Comparison of ENCODE assay signal across 9 cellular contexts in genomic region chr16:86509759-86510464, GRCh38. TPM values are rescaled to one million over a fixed set of nuclear protein-coding genes. Genes with fewer than 3 reads are reported as not detected.
A peak's percentile ranks its signal among the peaks of the same experiment; 100 is the strongest.
DNase-seq lines count a peak whose midpoint lies in the region; ATAC-seq, FAIRE-seq and TF ChIP-seq lines count a peak whose summit lies in the region.
"Had no signal": no experiment of that assay in that cellular context is flagged by ENCODE, and none has a peak within 500 bp of the region (broad histone marks: within the 10 kb centered on the region; RNA-seq: fewer than 3 reads in every experiment).

No MANE protein-coding gene starts in this region.

- WGBS in GM12878 (ENCODE audit: insufficient coverage, insufficient replicate concordance, low lambda C conversion rate, missing lambda C conversion rate) = 13% methylated on average over 33 of the region's 84 CpGs

- peak; percentile 65 for ATAC-seq in GM12878

- TF ChIP-seq CTCF in GM12878 (IDR thresholded peaks at IDR 0.05 in 2 of 3, conservative IDR thresholded peaks at IDR 0.05 in 1 of 3; ENCODE audit: control insufficient read depth in 2 of 3, extremely low read depth in 1 of 3, insufficient read depth in 1 of 3, low read depth in 3 of 3, low read length in 3 of 3) = no peak
- no peak for TF ChIP-seq CTCF in type B pancreatic cell (conservative IDR thresholded peaks at IDR 0.05)

- SMC1A ChIA-PET in GM12878 (lab: Charles Lee; ENCODE audit: uncharacterized antibody, unreplicated experiment) = no interaction called here

- H4K20me1 ChIP-seq in GM12878 (ENCODE audit: control insufficient read depth, insufficient read depth) = no peaks in the 10 kb centered on the region; the same call in 1 of the 2 replicates

- H3K4me3 Mint-ChIP-seq in activated naive CD8-positive, alpha-beta T cell = peak overlapping the region; percentile 86
- H3K4me3 Mint-ChIP-seq in activated naive CD8-positive, alpha-beta T cell treated with anti-CD3 and anti-CD28 coated beads for 36 hours = no peak overlapping the region
- peak overlapping the region; percentile 90 for H3K4me3 Mint-ChIP-seq in type B pancreatic cell

- peaks cover 28 to 32% of the 10 kb centered on the region in 2 experiments for H3K27me3 ChIP-seq in GM12878 (replicated peaks in 1 of 2; ENCODE audit: control insufficient read depth in 2 of 2, insufficient read depth in 2 of 2, low read length in 1 of 2)

- TF ChIP-seq POLR2A in GM12878 (IDR thresholded peaks at IDR 0.05; ENCODE audit: low read depth, low read length) = no peak

- no peak for TF ChIP-seq EP300 in GM12878 (IDR thresholded peaks at IDR 0.05; ENCODE audit: borderline replicate concordance in 1 of 2, control insufficient read depth in 1 of 2, low read depth in 2 of 2, low read length in 2 of 2)

- RAD21 ChIA-PET in GM12878 (lab: Charles Lee; ENCODE audit: unreplicated experiment) = no interaction called here

- H3K36me3 ChIP-seq in GM12878 (ENCODE audit: control insufficient read depth in 2 of 2, insufficient read depth in 2 of 2, low read length in 1 of 2) = no peaks in the 10 kb centered on the region

- H3K4me1 ChIP-seq in GM12878 (ENCODE audit: control insufficient read depth, insufficient read depth, low read length) = no peaks in the 10 kb centered on the region; the same call in 1 of the 2 replicates

- no peaks in the 10 kb centered on the region for H3K79me2 ChIP-seq in GM12878 (ENCODE audit: control insufficient read depth, insufficient read depth, low read length)

- in situ Hi-C loops in GM12878 (cut with MboI) = loop anchor here (10.0 kb wide), 1 partner anchor 465 kb away; no protein-coding TSS in a partner anchor

- no peak for FAIRE-seq in GM12878 (lab: Jason Lieb, UNC)
- FAIRE-seq: GM18507 had no signal

- no peaks in the 10 kb centered on the region for H3K9me3 Mint-ChIP-seq in activated naive CD8-positive, alpha-beta T cell (ENCODE audit: low read depth)
- no peaks in the 10 kb centered on the region for H3K9me3 Mint-ChIP-seq in activated naive CD8-positive, alpha-beta T cell treated with anti-CD3 and anti-CD28 coated beads for 36 hours
- H3K9me3 Mint-ChIP-seq in type B pancreatic cell = no peaks in the 10 kb centered on the region

- peaks cover 33% of the 10 kb centered on the region for H3K4me1 Mint-ChIP-seq in activated naive CD8-positive, alpha-beta T cell (ENCODE audit: low read depth)
- H3K4me1 Mint-ChIP-seq in activated naive CD8-positive, alpha-beta T cell treated with anti-CD3 and anti-CD28 coated beads for 36 hours = peaks cover 26% of the 10 kb centered on the region
- H3K4me1 Mint-ChIP-seq in type B pancreatic cell (ENCODE audit: unreplicated experiment) = peaks cover 23% of the 10 kb centered on the region

- TF ChIP-seq RAD21 in GM12878 (IDR thresholded peaks at IDR 0.05; ENCODE audit: insufficient read depth, low read depth, low read length) = no peak

- peak overlapping the region; percentile 55 for H2AFZ ChIP-seq in GM12878 (ENCODE audit: control insufficient read depth, low read depth, low read length)

- no peaks in the 10 kb centered on the region for H3K9me3 ChIP-seq in GM12878 (replicated peaks; ENCODE audit: control insufficient read depth, insufficient read depth, low read length)

- BruUV-seq in GM12878 (replicated peaks; lab: Mats Ljungman, UMichigan) = no TSS peak

- peak overlapping the region; percentile 27; the same call in 1 of the 2 replicates for H3K4me3 ChIP-seq in GM12878

- no peak overlapping the region for H3K9ac ChIP-seq in GM12878 (ENCODE audit: control insufficient read depth, insufficient read depth, low read length)

- no peak for DNase-seq in activated naive CD8-positive, alpha-beta T cell treated with anti-CD3 and anti-CD28 coated beads for 36 hours
- no peak for DNase-seq in GM12878 (ENCODE audit: low read depth, low spot score)
- peak; percentile 77 for DNase-seq in left kidney (ENCODE audit: low read depth, low spot score)
- DNase-seq in type B pancreatic cell (ENCODE audit: extremely low spot score, unreplicated experiment) = no peak
- DNase-seq in RPMI8226 = no peak
- DNase-seq in cerebellar nuclear complex (lab: John Stamatoyannopoulos, UW) = no peak
- no peak for DNase-seq in DMS153 treated with DMSO at 0.1 percent for 48 hours (lab: John Stamatoyannopoulos, UW; ENCODE audit: unreplicated experiment)

- peaks cover 48% of the 10 kb centered on the region for H3K27me3 Mint-ChIP-seq in activated naive CD8-positive, alpha-beta T cell
- peaks cover 81% of the 10 kb centered on the region for H3K27me3 Mint-ChIP-seq in activated naive CD8-positive, alpha-beta T cell treated with anti-CD3 and anti-CD28 coated beads for 36 hours
- H3K27me3 Mint-ChIP-seq in type B pancreatic cell = peaks cover 76% of the 10 kb centered on the region

- intact Hi-C loops in GM12878 (cut with micrococcal nuclease; ENCODE audit: unreplicated experiment) = loop anchor here (10.0 kb wide), 1 partner anchor 465 kb away; no protein-coding TSS in a partner anchor

- H3K4me2 ChIP-seq in GM12878 (ENCODE audit: control insufficient read depth, insufficient read depth) = peak overlapping the region; percentile 82

- H3K36me3 Mint-ChIP-seq in activated naive CD8-positive, alpha-beta T cell = no peaks in the 10 kb centered on the region
- peaks cover 2% of the 10 kb centered on the region for H3K36me3 Mint-ChIP-seq in activated naive CD8-positive, alpha-beta T cell treated with anti-CD3 and anti-CD28 coated beads for 36 hours
- H3K36me3 Mint-ChIP-seq in type B pancreatic cell = peaks cover 4% of the 10 kb centered on the region

- no peak overlapping the region for H3K27ac ChIP-seq in GM12878 (ENCODE audit: control insufficient read depth, insufficient read depth)

- CTCF ChIA-PET in GM12878 (lab: Yijun Ruan, JAX) = no interaction called here

- no peak overlapping the region for H3K27ac Mint-ChIP-seq in activated naive CD8-positive, alpha-beta T cell
- no peak overlapping the region for H3K27ac Mint-ChIP-seq in activated naive CD8-positive, alpha-beta T cell treated with anti-CD3 and anti-CD28 coated beads for 36 hours
- H3K27ac Mint-ChIP-seq in type B pancreatic cell = no peak overlapping the region

- POLR2A ChIA-PET in GM12878 (lab: Charles Lee) = no interaction called here

RNA-seq across cellular contexts. Expression of gene FOXF1, which starts 0.4 kb away (rescaled TPM):
- total RNA-seq in activated naive CD8-positive, alpha-beta T cell treated with anti-CD3 and anti-CD28 coated beads for 36 hours = not detected
- not detected in 2 replicates for total RNA-seq in GM12878 (2013; cell fraction: nucleolus; rRNA removed)
- not detected in 2 replicates for total RNA-seq in GM12878 (2014; rRNA removed)
- not detected in 2 replicates for total RNA-seq in GM12878 (2014; rRNA removed; fragmentation: Illumina TruSeq; extraction: Trizol)
- total RNA-seq in GM12878 (2021) = not detected in 2 replicates
- not detected for polyA plus RNA-seq in GM12878 (2011; ENCODE audit: low read depth)
- 0.01 TPM in 1 of 2 replicates, not detected in the other for polyA plus RNA-seq in GM12878 (2011; rRNA removed)
- polyA plus RNA-seq in GM12878 (2011; cell fraction: cytosol; rRNA removed) = 0.01 and 0.02 TPM in 2 replicates
- 0.06 and 0.10 TPM in 2 replicates for polyA plus RNA-seq in GM12878 (2011; cell fraction: nucleus; rRNA removed)
- polyA plus RNA-seq in GM12878 (2012) = not detected in 2 replicates
- not detected in 2 replicates for polyA plus RNA-seq in GM12878 (2014; fragmentation: Illumina TruSeq; extraction: Trizol)
- polyA plus RNA-seq in GM12878 (2014; fragmentation: Nextera tagmentation; extraction: Ambion mirVana) = not detected
- polyA plus RNA-seq in GM12878 (2014; rRNA removed) = not detected in 2 replicates
- not detected for polyA plus RNA-seq in GM12878 (2016; fragmentation: Nextera tagmentation; extraction: Ambion mirVana)
- polyA minus RNA-seq in GM12878 (2011; rRNA and poly(A)+ RNA removed) = not detected in 2 replicates
- not detected in 2 replicates for polyA minus RNA-seq in GM12878 (2011; cell fraction: cytosol; rRNA and poly(A)+ RNA removed)
- polyA minus RNA-seq in GM12878 (2011; cell fraction: nucleus; rRNA and poly(A)+ RNA removed) = 0.10 TPM in 1 of 2 replicates, not detected in the other
- 0.48 and 3.4 TPM in 2 replicates for total RNA-seq in type B pancreatic cell (ENCODE audit: low replicate concordance)

RNA-seq across cellular contexts. Expression of gene MTHFSD, which starts 45.1 kb away (rescaled TPM):
- 10 to 100 TPM; 20.7 to 22.5 TPM for total RNA-seq in activated naive CD8-positive, alpha-beta T cell treated with anti-CD3 and anti-CD28 coated beads for 36 hours
- total RNA-seq in GM12878 (2013; cell fraction: nucleolus; rRNA removed) = 83.6 and 90.5 TPM in 2 replicates
- total RNA-seq in GM12878 (2014; rRNA removed) (15.2 and 19.7 TPM in 2 replicates), GM12878 (2014; rRNA removed; fragmentation: Illumina TruSeq; extraction: Trizol) (13.5 and 14.5 TPM in 2 replicates), GM12878 (2021) (19.0 TPM in 2 replicates), type B pancreatic cell (ENCODE audit: low replicate concordance) (18.2 and 20.2 TPM in 2 replicates)
- polyA plus RNA-seq in GM12878 (2011; ENCODE audit: low read depth) = 5.2 TPM
- polyA plus RNA-seq in GM12878 (2011; rRNA removed) (21.7 and 24.5 TPM in 2 replicates), GM12878 (2014; fragmentation: Illumina TruSeq; extraction: Trizol) (15.0 and 15.7 TPM in 2 replicates), GM12878 (2014; fragmentation: Nextera tagmentation; extraction: Ambion mirVana) (1 to 10 TPM; 2.2 to 3.3 TPM), GM12878 (2014; rRNA removed) (17.7 and 17.8 TPM in 2 replicates), GM12878 (2016; fragmentation: Nextera tagmentation; extraction: Ambion mirVana) (10 to 100 TPM; 18.6 to 20.2 TPM)
- polyA plus RNA-seq in GM12878 (2011; cell fraction: cytosol; rRNA removed) = 16.6 and 19.3 TPM in 2 replicates
- polyA plus RNA-seq in GM12878 (2011; cell fraction: nucleus; rRNA removed) = 109 and 129 TPM in 2 replicates
- polyA plus RNA-seq in GM12878 (2012) = 13.2 and 16.9 TPM in 2 replicates
- polyA minus RNA-seq in GM12878 (2011; rRNA and poly(A)+ RNA removed) = 21.4 and 24.6 TPM in 2 replicates
- polyA minus RNA-seq in GM12878 (2011; cell fraction: cytosol; rRNA and poly(A)+ RNA removed) = 6.3 and 7.1 TPM in 2 replicates
- 48.8 and 64.1 TPM in 2 replicates for polyA minus RNA-seq in GM12878 (2011; cell fraction: nucleus; rRNA and poly(A)+ RNA removed)

RNA-seq across cellular contexts. Expression of gene FOXC2, which starts 56.7 kb away (rescaled TPM):
- total RNA-seq in activated naive CD8-positive, alpha-beta T cell treated with anti-CD3 and anti-CD28 coated beads for 36 hours = not detected
- not detected in 2 replicates for total RNA-seq in GM12878 (2013; cell fraction: nucleolus; rRNA removed)
- not detected in 2 replicates for total RNA-seq in GM12878 (2014; rRNA removed)
- total RNA-seq in GM12878 (2014; rRNA removed; fragmentation: Illumina TruSeq; extraction: Trizol) = not detected in 2 replicates
- not detected in 2 replicates for total RNA-seq in GM12878 (2021)
- not detected for polyA plus RNA-seq in GM12878 (2011; ENCODE audit: low read depth)
- polyA plus RNA-seq in GM12878 (2011; rRNA removed) = not detected in 2 replicates
- 0.01 TPM in 1 of 2 replicates, not detected in the other for polyA plus RNA-seq in GM12878 (2011; cell fraction: cytosol; rRNA removed)
- not detected in 2 replicates for polyA plus RNA-seq in GM12878 (2011; cell fraction: nucleus; rRNA removed)
- polyA plus RNA-seq in GM12878 (2012) = 0.04 TPM in 1 of 2 replicates, not detected in the other
- polyA plus RNA-seq in GM12878 (2014; fragmentation: Illumina TruSeq; extraction: Trizol) = not detected in 2 replicates
- not detected for polyA plus RNA-seq in GM12878 (2014; fragmentation: Nextera tagmentation; extraction: Ambion mirVana)
- polyA plus RNA-seq in GM12878 (2014; rRNA removed) = 0.03 TPM in 1 of 2 replicates, not detected in the other
- polyA plus RNA-seq in GM12878 (2016; fragmentation: Nextera tagmentation; extraction: Ambion mirVana) = not detected
- polyA minus RNA-seq in GM12878 (2011; rRNA and poly(A)+ RNA removed) = not detected in 2 replicates
- not detected in 2 replicates for polyA minus RNA-seq in GM12878 (2011; cell fraction: cytosol; rRNA and poly(A)+ RNA removed)
- polyA minus RNA-seq in GM12878 (2011; cell fraction: nucleus; rRNA and poly(A)+ RNA removed) = not detected in 2 replicates
- 5.5 and 11.3 TPM in 2 replicates for total RNA-seq in type B pancreatic cell (ENCODE audit: low replicate concordance)
